ENCODE assay signal across 28 cellular contexts in the genomic region with DNA sequence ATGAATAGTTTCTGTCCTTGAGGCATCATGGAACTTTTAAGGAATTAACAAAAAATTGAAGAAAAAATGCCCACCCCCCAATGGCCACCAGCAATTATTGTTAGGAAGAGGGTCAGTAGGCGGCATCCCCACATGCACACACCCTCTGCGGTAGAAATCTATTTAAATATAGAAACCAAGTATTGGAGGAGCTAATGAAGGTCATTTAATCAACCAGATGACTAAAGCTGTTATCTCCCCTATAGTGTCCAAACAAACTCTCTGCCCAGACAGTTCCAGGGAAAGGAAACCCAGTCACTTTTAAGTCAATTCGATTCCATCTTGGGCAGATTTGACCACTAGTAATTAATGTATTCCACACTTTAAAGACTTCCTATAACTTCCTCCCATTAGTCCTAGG. TPM values are rescaled to one million over a fixed set of nuclear protein-coding genes. Genes with fewer than 3 reads are reported as not detected.
"Had no signal": no experiment of that assay in that cellular context is flagged by ENCODE, and none has a peak within 500 bp of the region (broad histone marks: within the 10 kb centered on the region; RNA-seq: fewer than 3 reads in every experiment).

No MANE protein-coding gene starts in this region.

- H3K9me3 Mint-ChIP-seq: dendritic cell treated with granulocyte-macrophage colony-stimulating factor and Interleukin-4, amounts not matched to agents 40 ng/mL and 50 ng/mL, for 4 days; effector memory CD8-positive, alpha-beta T cell; endodermal cell had no signal

- DNase-seq: colonic mucosa; cortex of kidney; dermis blood vessel endothelial cell; dorsolateral prefrontal cortex; effector CD4-positive, alpha-beta T cell; effector CD8-positive, alpha-beta T cell; effector memory CD4-positive, alpha-beta T cell; effector memory CD8-positive, alpha-beta T cell; endodermal cell; erythroblast; esophagus squamous epithelium; foreskin fibroblast; foreskin keratinocyte; foreskin melanocyte; gastrocnemius medialis; glutamatergic neuron; head of caudate nucleus; heart right ventricle had no signal

- H3K9me3 ChIP-seq: colonic mucosa, esophagus muscularis mucosa, esophagus squamous epithelium, gastrocnemius medialis, gastroesophageal sphincter, heart right ventricle had no signal

- H3K36me3 ChIP-seq: colonic mucosa, esophagus squamous epithelium, gastrocnemius medialis had no signal

- H3K27me3 Mint-ChIP-seq: dendritic cell treated with granulocyte-macrophage colony-stimulating factor and Interleukin-4, amounts not matched to agents 40 ng/mL and 50 ng/mL, for 4 days had no signal

- ATAC-seq: effector memory CD8-positive, alpha-beta T cell; esophagus mucosa; foreskin keratinocyte; gastrocnemius medialis had no signal

- H3K27ac Mint-ChIP-seq: dendritic cell treated with granulocyte-macrophage colony-stimulating factor and Interleukin-4, amounts not matched to agents 40 ng/mL and 50 ng/mL, for 4 days; effector memory CD8-positive, alpha-beta T cell; endodermal cell had no signal

- H3K27me3 ChIP-seq: colonic mucosa, dorsolateral prefrontal cortex, esophagus muscularis mucosa, esophagus squamous epithelium, gastrocnemius medialis, gastroesophageal sphincter, heart right ventricle had no signal

- H3K27ac ChIP-seq: colonic mucosa, coronary artery, epithelial cell of prostate, esophagus squamous epithelium, foreskin keratinocyte, gastrocnemius medialis, heart right ventricle had no signal

- H3K4me3 ChIP-seq: colonic mucosa, coronary artery, dorsolateral prefrontal cortex, esophagus muscularis mucosa, esophagus squamous epithelium, gastrocnemius medialis, gastroesophageal sphincter, heart right ventricle had no signal

- H3K4me3 Mint-ChIP-seq: dendritic cell treated with granulocyte-macrophage colony-stimulating factor and Interleukin-4, amounts not matched to agents 40 ng/mL and 50 ng/mL, for 4 days; effector memory CD8-positive, alpha-beta T cell; endodermal cell had no signal

- FAIRE-seq: colon, endometrium, endothelial cell of umbilical vein, frontal cortex had no signal

- H3K4me1 ChIP-seq: colonic mucosa, esophagus squamous epithelium, foreskin keratinocyte, gastrocnemius medialis had no signal

RNA-seq across cellular contexts. Expression of gene DGKG, which starts 47.1 kb away (rescaled TPM):
- total RNA-seq: endothelial cell of umbilical vein had no signal
- polyA plus RNA-seq: endothelial cell of umbilical vein, foreskin keratinocyte had no signal
